ENCODE assay signal across 2 cellular contexts in genomic region chr7:20236790-20237189, GRCh38.
TF ChIP-seq lines count a peak whose summit lies in the region.

No MANE protein-coding gene starts in this region.

TF ChIP-seq in SK-N-SH, 30 proteins besides CTCF, POLR2A, EP300 and RAD21 (continued from another document):
- TF ChIP-seq TCF12 (IDR thresholded peaks at IDR 0.05) (0 out of 2 replicates have a peak, but pooled peaks have one; percentile 6), MAX (IDR thresholded peaks at IDR 0.05; ENCODE audit: low read depth) (no peak), RFX5 (IDR thresholded peaks at IDR 0.05; ENCODE audit: low read length) (no peak), IRF3 (IDR thresholded peaks at IDR 0.05; ENCODE audit: low read depth, low read length) (no peak), POLR2AphosphoS5 (IDR thresholded peaks at IDR 0.05; ENCODE audit: low read depth, low read length) (no peak), JUND (IDR thresholded peaks at IDR 0.05) (0 out of 2 replicates have a peak, but pooled peaks have one; percentile 6), GATA2 (CRISPR knock-in tag; IDR thresholded peaks at IDR 0.05) (no peak)

TF ChIP-seq in SK-N-SH treated with all-trans-retinoic acid at 6 μM for 48 hours, 23 proteins besides CTCF, POLR2A, EP300 and RAD21 (continued from another document):
- TF ChIP-seq PATZ1 (CRISPR knock-in tag; IDR thresholded peaks at IDR 0.05; ENCODE audit: borderline replicate concordance) (no peak), OSR1 (CRISPR knock-in tag; IDR thresholded peaks at IDR 0.05) (no peak), ZNF8 (CRISPR knock-in tag; IDR thresholded peaks at IDR 0.05) (no peak), RARB (CRISPR knock-in tag; IDR thresholded peaks at IDR 0.05) (no peak), PPARA (CRISPR knock-in tag; IDR thresholded peaks at IDR 0.05; ENCODE audit: borderline replicate concordance) (no peak), TOX (CRISPR knock-in tag; IDR thresholded peaks at IDR 0.05; ENCODE audit: borderline replicate concordance) (no peak), TCF4 (CRISPR knock-in tag; IDR thresholded peaks at IDR 0.05; ENCODE audit: borderline replicate concordance) (no peak)
